In the genomic region with DNA sequence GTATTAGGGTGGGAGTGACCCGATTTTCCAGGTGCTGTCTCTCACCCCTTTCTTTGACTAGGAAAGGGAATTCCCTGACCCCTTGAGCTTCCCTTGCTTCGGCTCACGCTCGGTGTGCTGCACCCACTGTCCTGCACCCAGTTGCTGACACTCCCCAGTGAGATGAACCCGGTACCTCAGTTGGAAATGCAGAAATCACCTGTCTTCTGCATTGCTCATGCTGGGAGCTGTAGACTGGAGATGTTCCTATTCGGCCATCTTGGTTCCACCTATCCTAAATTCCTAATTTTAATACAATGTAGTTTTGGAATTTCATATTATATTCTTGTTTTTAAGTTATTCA, we compare ENCODE assay signal across 1 cellular context. TPM values are rescaled to one million over a fixed set of nuclear protein-coding genes. Genes with fewer than 3 reads are reported as not detected.
"Had no signal": no experiment of that assay in that cellular context is flagged by ENCODE, and none has a peak within 500 bp of the region (broad histone marks: within the 10 kb centered on the region; RNA-seq: fewer than 3 reads in every experiment).

No MANE protein-coding gene starts in this region.

RNA-seq across cellular contexts. Expression of gene DNAH14, which starts 16.8 kb away (rescaled TPM):
- total RNA-seq: OCI-LY7 had no signal
